In the genomic region with DNA sequence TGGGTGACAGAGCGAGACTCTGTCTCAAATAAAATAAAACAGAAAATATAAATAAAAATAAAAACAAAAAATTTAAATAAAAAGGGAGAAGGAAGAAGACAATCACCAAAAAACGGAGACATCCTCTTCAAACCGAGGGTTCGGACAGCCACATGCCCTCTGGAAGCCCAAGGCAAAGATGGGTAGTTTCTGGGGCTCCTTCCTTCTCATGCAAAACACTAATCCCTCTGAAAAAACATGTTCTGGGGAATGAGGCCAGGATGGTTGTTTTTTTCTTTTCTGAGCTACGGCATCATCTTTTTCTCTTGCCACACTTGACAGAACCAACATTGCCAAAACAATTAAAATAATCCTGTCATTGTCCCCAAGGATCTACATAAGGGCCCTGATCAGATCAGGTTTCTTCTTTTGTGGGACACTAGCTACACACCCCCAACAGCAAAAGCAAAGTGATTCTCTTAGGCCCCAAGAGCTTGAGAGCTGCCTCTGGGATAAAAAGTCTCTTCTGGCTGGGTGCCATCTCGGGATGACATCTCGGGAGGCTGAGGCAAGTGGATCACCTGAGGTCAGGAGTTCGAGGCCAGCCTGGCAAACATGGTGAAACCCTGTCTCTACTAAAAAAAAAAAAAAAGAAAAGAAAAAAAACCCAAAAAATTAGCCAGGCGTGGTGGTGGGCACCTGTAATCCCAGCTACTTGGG, we compare ENCODE assay signal across 24 cellular contexts.
"Had no signal": no experiment of that assay in that cellular context is flagged by ENCODE, and none has a peak within 500 bp of the region (broad histone marks: within the 10 kb centered on the region; RNA-seq: fewer than 3 reads in every experiment).

No MANE protein-coding gene starts in this region.

- FAIRE-seq: kidney, urothelium cell line had no signal

- DNase-seq: activated T-cell treated with anti-CD3 and anti-CD28 coated beads, Interleukin-2, amount 50 U/mL, for 24 hours; brain microvascular endothelial cell; caudate nucleus; dermis blood vessel endothelial cell; effector CD8-positive, alpha-beta T cell; erythroblast; foreskin fibroblast; heart right ventricle; kidney; naive B cell; sigmoid colon; stimulated activated CD4-positive, alpha-beta T cell treated with anti-CD3 and anti-CD28 coated beads, Interleukin-15, amount 100 ng/mL, for 24 hours; stomach; transverse colon had no signal

- H3K9me3 ChIP-seq: ascending aorta, heart right ventricle, sigmoid colon, stomach, suprapubic skin, transverse colon had no signal

- H3K27me3 ChIP-seq: ascending aorta, brain microvascular endothelial cell, heart right ventricle, sigmoid colon, stomach, suprapubic skin, transverse colon had no signal

- ATAC-seq: activated naive CD4-positive, alpha-beta T cell treated with anti-CD3 and anti-CD28 coated beads, Interleukin-2, amount 50 U/mL, for 72 hours; activated T-helper 17 cell treated with anti-CD3 and anti-CD28 coated beads, Interleukin-2, amount 50 U/mL, for 72 hours; heart right ventricle; left lobe of liver; stimulated activated memory B cell treated with anti-CD40 and anti-IgM and Interleukin-4, amounts not matched to agents 10 μg/mL and 1 μg/mL and 100 μg/mL, for 72 hours; WTC11 had no signal

- H3K4me1 ChIP-seq: ascending aorta, sigmoid colon had no signal

- H3K4me3 ChIP-seq: ascending aorta, heart right ventricle, lung, sigmoid colon, smooth muscle cell, stomach, suprapubic skin, transverse colon had no signal

- H3K27ac ChIP-seq: ascending aorta, brain microvascular endothelial cell, heart right ventricle, sigmoid colon, stomach, suprapubic skin, transverse colon had no signal

- H3K36me3 ChIP-seq: ascending aorta, brain microvascular endothelial cell, heart right ventricle, sigmoid colon, stomach, suprapubic skin, transverse colon had no signal

- H3K4me2 ChIP-seq: smooth muscle cell had no signal
